Comparison of ENCODE assay signal across 23 cellular contexts in the genomic region with DNA sequence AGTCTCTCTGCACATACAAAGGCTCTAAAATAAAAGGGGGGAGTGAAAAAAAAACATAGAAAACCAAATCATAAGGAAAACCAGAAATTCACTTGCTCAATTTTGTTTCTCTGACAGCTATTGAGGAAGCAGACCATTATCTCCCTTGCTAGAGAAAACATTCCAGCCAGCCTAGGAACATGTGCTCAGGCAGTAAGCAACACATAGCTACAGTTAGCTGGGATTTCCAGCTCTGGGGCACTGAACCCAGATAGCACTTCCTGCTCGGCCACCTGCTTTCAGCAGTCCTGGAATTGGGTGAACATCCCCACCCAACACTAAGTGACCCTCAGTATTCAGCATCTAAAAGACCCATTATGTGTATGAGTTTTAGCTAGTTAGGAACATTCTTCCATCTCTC.
DNase-seq lines count a peak whose midpoint lies in the region; ATAC-seq, FAIRE-seq and TF ChIP-seq lines count a peak whose summit lies in the region.
"Had no signal": no experiment of that assay in that cellular context is flagged by ENCODE, and none has a peak within 500 bp of the region (broad histone marks: within the 10 kb centered on the region; RNA-seq: fewer than 3 reads in every experiment).

No MANE protein-coding gene starts in this region.

- in situ Hi-C loops in IMR-90 (cut with MboI; ENCODE audit: low sequenced_read_pairs) = no loop called here

- H3K4me3 Mint-ChIP-seq in glutamatergic neuron (ENCODE audit: unreplicated experiment) = no peak overlapping the region
- H3K4me3 Mint-ChIP-seq in activated CD8-positive, alpha-beta memory T cell treated with anti-CD3 and anti-CD28 coated beads, Interleukin-2, amount 10 ng/mL, durations not matched to agents 7 days and 5 days = no peak overlapping the region
- H3K4me3 Mint-ChIP-seq: activated CD4-positive, alpha-beta memory T cell treated with anti-CD3 and anti-CD28 coated beads, Interleukin-2, amount 10 ng/mL, durations not matched to agents 7 days and 5 days; activated T-cell treated with anti-CD3 and anti-CD28 coated beads, Interleukin-2, amount 50 U/mL, for 72 hours; T-helper 17 cell had no signal

- no peaks in the 10 kb centered on the region for H3K9me1 ChIP-seq in IMR-90 (ENCODE audit: insufficient read depth, low read length)
- no peaks in the 10 kb centered on the region for H3K9me1 ChIP-seq in endothelial cell of umbilical vein (replicated peaks; ENCODE audit: control insufficient read depth, extremely low read depth, insufficient read depth, low read length)

- H4K91ac ChIP-seq in IMR-90 (ENCODE audit: insufficient read depth, low read depth, low read length) = no peak overlapping the region

- TF ChIP-seq RAD21 in IMR-90 (IDR thresholded peaks at IDR 0.05; ENCODE audit: low read length) = no peak

- H3K4me3 ChIP-seq in IMR-90 (ENCODE audit: insufficient read depth, low read depth, low read length) (no peak overlapping the region), endothelial cell of umbilical vein (replicated peaks in 1 of 3; ENCODE audit: insufficient read depth in 1 of 3, low read depth in 1 of 3, low read length in 3 of 3) (no peak overlapping the region)
- H3K4me3 ChIP-seq: HAP-1, ovary, thyroid gland had no signal

- no peak overlapping the region for H4K5ac ChIP-seq in IMR-90 (ENCODE audit: low read depth, low read length)

- H3K27me3 Mint-ChIP-seq in glutamatergic neuron (ENCODE audit: unreplicated experiment) = no peaks in the 10 kb centered on the region
- peaks cover 4% of the 10 kb centered on the region for H3K27me3 Mint-ChIP-seq in activated CD8-positive, alpha-beta memory T cell treated with anti-CD3 and anti-CD28 coated beads, Interleukin-2, amount 10 ng/mL, durations not matched to agents 7 days and 5 days
- H3K27me3 Mint-ChIP-seq: activated CD4-positive, alpha-beta memory T cell treated with anti-CD3 and anti-CD28 coated beads, Interleukin-2, amount 10 ng/mL, durations not matched to agents 7 days and 5 days had no signal

- POLR2A ChIA-PET in IMR-90 (lab: Charles Lee; ENCODE audit: unreplicated experiment) = no interaction called here
- POLR2A ChIA-PET in endothelial cell of umbilical vein (lab: Charles Lee) = no interaction called here

- dilution Hi-C loops in IMR-90 (cut with HindIII; ENCODE audit: low sequenced_read_pairs, unreplicated experiment) = no loop called here
- dilution Hi-C loops in endothelial cell of umbilical vein (cut with MboI; ENCODE audit: extremely low pct_ligation_motif_present, low sequenced_read_pairs) = loop anchor here (25.0 kb wide), 1 partner anchor 161 kb away; no protein-coding TSS in a partner anchor

- no TSS peak for BruUV-seq in IMR-90 (replicated peaks; lab: Mats Ljungman, UMichigan)
- BruUV-seq in endothelial cell of umbilical vein (replicated peaks; lab: Mats Ljungman, UMichigan) = no TSS peak

- H3K79me2 ChIP-seq in endothelial cell of umbilical vein (ENCODE audit: control insufficient read depth, insufficient read depth, low read length) = no peaks in the 10 kb centered on the region

- no peak overlapping the region for H3K23ac ChIP-seq in IMR-90 (ENCODE audit: low read depth, low read length)

- no peak overlapping the region for H3K27ac Mint-ChIP-seq in glutamatergic neuron (ENCODE audit: unreplicated experiment)
- no peak overlapping the region for H3K27ac Mint-ChIP-seq in activated CD8-positive, alpha-beta memory T cell treated with anti-CD3 and anti-CD28 coated beads, Interleukin-2, amount 10 ng/mL, durations not matched to agents 7 days and 5 days
- H3K27ac Mint-ChIP-seq: activated CD4-positive, alpha-beta memory T cell treated with anti-CD3 and anti-CD28 coated beads, Interleukin-2, amount 10 ng/mL, durations not matched to agents 7 days and 5 days; activated T-cell treated with anti-CD3 and anti-CD28 coated beads, Interleukin-2, amount 50 U/mL, for 72 hours; T-helper 17 cell had no signal

- H2BK15ac ChIP-seq in IMR-90 (ENCODE audit: low read depth, low read length) = no peak overlapping the region

- TF ChIP-seq CTCF in IMR-90 (conservative IDR thresholded peaks at IDR 0.05; ENCODE audit: low read depth, low read length) (no peak), endothelial cell of umbilical vein (IDR thresholded peaks at IDR 0.05; ENCODE audit: extremely low read depth in 1 of 2, insufficient read depth in 1 of 2, low read depth in 1 of 2, low read length in 2 of 2) (no peak), glutamatergic neuron (IDR thresholded peaks at IDR 0.05; ENCODE audit: partially characterized antibody, unreplicated experiment) (no peak)

- no peak overlapping the region for H2BK5ac ChIP-seq in IMR-90 (ENCODE audit: low read depth, low read length, poor library complexity, severe bottlenecking)

- no peaks in the 10 kb centered on the region for H3K79me1 ChIP-seq in IMR-90 (ENCODE audit: low read depth in 1 of 2, low read length in 2 of 2)

- no peaks in the 10 kb centered on the region for H4K20me1 ChIP-seq in IMR-90 (ENCODE audit: insufficient read depth, low read length)
- H4K20me1 ChIP-seq in endothelial cell of umbilical vein (replicated peaks; ENCODE audit: control insufficient read depth, extremely low read depth, insufficient read depth, low read length) = no peaks in the 10 kb centered on the region

- H2BK120ac ChIP-seq in IMR-90 (ENCODE audit: low read depth, low read length) = no peak overlapping the region

- H3K14ac ChIP-seq in IMR-90 (replicated peaks; ENCODE audit: low read depth, low read length) = no peak overlapping the region

- H3K9me3 ChIP-seq in IMR-90 (ENCODE audit: control insufficient read depth, insufficient read depth, low read length) (no peaks in the 10 kb centered on the region), endothelial cell of umbilical vein (replicated peaks; ENCODE audit: control insufficient read depth, insufficient read depth, low read length) (no peaks in the 10 kb centered on the region)
- H3K9me3 ChIP-seq: HAP-1, ovary, thyroid gland had no signal

- ATAC-seq in IMR-90 (ENCODE audit: low read depth) (peak; percentile 35; the same call in 1 of the 2 replicates), sciatic nerve (peak; percentile 67)
- no peak for ATAC-seq in activated CD8-positive, alpha-beta memory T cell treated with anti-CD3 and anti-CD28 coated beads, Interleukin-2, amount 10 ng/mL, durations not matched to agents 7 days and 5 days
- ATAC-seq: activated T-cell treated with anti-CD3 and anti-CD28 coated beads, Interleukin-2, amount 50 U/mL, for 72 hours; T-helper 17 cell had no signal

- DNase-seq in IMR-90 (no peak), OCI-M1 (lab: John Stamatoyannopoulos, UW) (peak; percentile 29), endothelial cell of umbilical vein (ENCODE audit: low read depth, low spot score) (peak; percentile 37), sciatic nerve (ENCODE audit: low spot score) (no peak), glutamatergic neuron (no peak), NCI-H2196 treated with DMSO at 0.1 percent for 48 hours (lab: John Stamatoyannopoulos, UW; ENCODE audit: unreplicated experiment) (no peak)
- DNase-seq in activated CD8-positive, alpha-beta memory T cell treated with anti-CD3 and anti-CD28 coated beads, Interleukin-2, amount 10 ng/mL, durations not matched to agents 7 days and 5 days = no peak
- DNase-seq: activated CD4-positive, alpha-beta memory T cell treated with anti-CD3 and anti-CD28 coated beads, Interleukin-2, amount 10 ng/mL, durations not matched to agents 7 days and 5 days; activated T-cell treated with anti-CD3 and anti-CD28 coated beads, Interleukin-2, amount 50 U/mL, for 72 hours; DMS153; effector memory CD4-positive, alpha-beta T cell; hippocampal formation; NCI-H1092; NCI-H2171 treated with DMSO at 0.1 percent for 48 hours; ovary; SHP77; small intestine; stimulated activated CD4-positive, alpha-beta T cell treated with anti-CD3 and anti-CD28 coated beads, Interleukin-4, amount 100 ng/mL, for 4 hours; stimulated activated CD8-positive, alpha-beta memory T cell treated with anti-CD3 and anti-CD28 coated beads, Interleukin-4, amount 100 ng/mL, for 48 hours; T-helper 17 cell; thyroid gland had no signal

- H3K4me1 Mint-ChIP-seq in glutamatergic neuron (ENCODE audit: low read depth, unreplicated experiment) = peaks cover 25% of the 10 kb centered on the region
- H3K4me1 Mint-ChIP-seq in activated CD8-positive, alpha-beta memory T cell treated with anti-CD3 and anti-CD28 coated beads, Interleukin-2, amount 10 ng/mL, durations not matched to agents 7 days and 5 days = no peaks in the 10 kb centered on the region
- H3K4me1 Mint-ChIP-seq: activated CD4-positive, alpha-beta memory T cell treated with anti-CD3 and anti-CD28 coated beads, Interleukin-2, amount 10 ng/mL, durations not matched to agents 7 days and 5 days had no signal

- peaks cover 4% of the 10 kb centered on the region; the same call in 1 of the 2 replicates for H3K36me3 ChIP-seq in IMR-90 (ENCODE audit: control insufficient read depth, insufficient read depth, low read length)
- peaks cover 3 to 6% of the 10 kb centered on the region in 2 experiments for H3K36me3 ChIP-seq in endothelial cell of umbilical vein (ENCODE audit: control insufficient read depth in 2 of 2, extremely low read depth in 1 of 2, insufficient read depth in 2 of 2, low read length in 2 of 2)
- H3K36me3 ChIP-seq: HAP-1, ovary, thyroid gland had no signal

- H3K18ac ChIP-seq in IMR-90 (ENCODE audit: low read depth, low read length) = no peak overlapping the region

- no peak overlapping the region for H2BK20ac ChIP-seq in IMR-90 (ENCODE audit: low read depth, low read length)

- no peaks in the 10 kb centered on the region for H3K9me3 Mint-ChIP-seq in glutamatergic neuron (ENCODE audit: unreplicated experiment)
- H3K9me3 Mint-ChIP-seq in activated CD8-positive, alpha-beta memory T cell treated with anti-CD3 and anti-CD28 coated beads, Interleukin-2, amount 10 ng/mL, durations not matched to agents 7 days and 5 days (ENCODE audit: low read depth) = no peaks in the 10 kb centered on the region
- H3K9me3 Mint-ChIP-seq: activated CD4-positive, alpha-beta memory T cell treated with anti-CD3 and anti-CD28 coated beads, Interleukin-2, amount 10 ng/mL, durations not matched to agents 7 days and 5 days; activated T-cell treated with anti-CD3 and anti-CD28 coated beads, Interleukin-2, amount 50 U/mL, for 72 hours had no signal

- CTCF ChIA-PET in IMR-90 (lab: Yijun Ruan, JAX) (interaction anchor here (0.6 to 1.0 kb wide), 2 partner anchors 10 to 17 kb away, joined by 3 to 4 read pairs; no protein-coding TSS in a partner anchor), endothelial cell of umbilical vein (lab: Charles Lee) (no interaction called here)
- CTCF ChIA-PET in activated CD8-positive, alpha-beta memory T cell treated with anti-CD3 and anti-CD28 coated beads, Interleukin-2, amount 10 ng/mL, durations not matched to agents 7 days and 5 days (lab: Charles Lee) = no interaction called here

- no peak for TF ChIP-seq POLR2A in IMR-90 (IDR thresholded peaks at IDR 0.05; ENCODE audit: low read depth, low read length)
- no peak for TF ChIP-seq POLR2A in endothelial cell of umbilical vein (IDR thresholded peaks at IDR 0.05; ENCODE audit: low read depth, low read length)

- H3K56ac ChIP-seq in IMR-90 (ENCODE audit: extremely low read depth, insufficient read depth, low read length) = no peak overlapping the region

- no peak overlapping the region for H3K4ac ChIP-seq in IMR-90 (ENCODE audit: low read depth, low read length)

- no peak overlapping the region for H4K8ac ChIP-seq in IMR-90 (ENCODE audit: low read depth in 2 of 2, low read length in 2 of 2)

- H3K4me2 ChIP-seq in IMR-90 (ENCODE audit: low read depth, low read length) (no peak overlapping the region), endothelial cell of umbilical vein (ENCODE audit: insufficient read depth, low read length) (no peak overlapping the region)

- no CpG with 5 or more reads among the region's 1 CpG for WGBS in IMR-90 (ENCODE audit: extremely low coverage in 2 of 2, insufficient read length in 1 of 2), 2 experiments

- no peaks in the 10 kb centered on the region for H3K36me3 Mint-ChIP-seq in glutamatergic neuron (ENCODE audit: unreplicated experiment)
- no peaks in the 10 kb centered on the region for H3K36me3 Mint-ChIP-seq in activated CD8-positive, alpha-beta memory T cell treated with anti-CD3 and anti-CD28 coated beads, Interleukin-2, amount 10 ng/mL, durations not matched to agents 7 days and 5 days

- H3K27ac ChIP-seq in IMR-90 (ENCODE audit: insufficient read depth, low read length) = no peak overlapping the region
- H3K27ac ChIP-seq in endothelial cell of umbilical vein (ENCODE audit: insufficient read depth, low read depth, low read length) = no peak overlapping the region
- H3K27ac ChIP-seq: ovary, thyroid gland had no signal

- H3K9ac ChIP-seq in IMR-90 (ENCODE audit: low read depth, low read length) (no peak overlapping the region), endothelial cell of umbilical vein (replicated peaks; ENCODE audit: extremely low read depth, insufficient read depth, low read length) (no peak overlapping the region)

- no peak for FAIRE-seq in endothelial cell of umbilical vein (lab: Jason Lieb, UNC)
- FAIRE-seq: bronchial epithelial cell, small intestine had no signal

- intact Hi-C loops in IMR-90 (cut with micrococcal nuclease) (loop anchor here (5.0 kb wide), 2 partner anchors 96 to 151 kb away; no protein-coding TSS in a partner anchor), endothelial cell of umbilical vein (cut with micrococcal nuclease) (no loop called here), sciatic nerve (cut with DNase I) (no loop called here)

- H2AK5ac ChIP-seq in IMR-90 (ENCODE audit: low read depth, low read length) = no peak overlapping the region

- H2AFZ ChIP-seq in IMR-90 (replicated peaks; ENCODE audit: low read length, poor library complexity) (no peak overlapping the region), endothelial cell of umbilical vein (ENCODE audit: low read depth, low read length) (no peak overlapping the region)

- H2AK9ac ChIP-seq in IMR-90 (replicated peaks; ENCODE audit: low read depth, low read length, poor library complexity) = no peak overlapping the region

- H3K27me3 ChIP-seq in IMR-90 (ENCODE audit: control insufficient read depth, insufficient read depth, low read length) (no peaks in the 10 kb centered on the region), endothelial cell of umbilical vein (ENCODE audit: control insufficient read depth in 2 of 2, insufficient read depth in 2 of 2, low read length in 2 of 2) (no peaks in the 10 kb centered on the region)
- H3K27me3 ChIP-seq: ovary, thyroid gland had no signal

- no peaks in the 10 kb centered on the region; the same call in 1 of the 2 replicates for H3K4me1 ChIP-seq in IMR-90 (ENCODE audit: control insufficient read depth, insufficient read depth, low read length)
- no peaks in the 10 kb centered on the region for H3K4me1 ChIP-seq in endothelial cell of umbilical vein (ENCODE audit: control insufficient read depth, extremely low read depth, insufficient read depth, low read length)

Comparison
In these comparisons a context has a peak if more than half of its experiments do, and no peak if none do; other contexts are left out.
1. DNase-seq: peak in OCI-M1 (single experiment) and endothelial cell of umbilical vein (single experiment); none in IMR-90 (single experiment), sciatic nerve (single experiment), glutamatergic neuron (single experiment), NCI-H2196 treated with DMSO at 0.1 percent for 48 hours (single experiment) and activated CD8-positive, alpha-beta memory T cell treated with anti-CD3 and anti-CD28 coated beads, Interleukin-2, amount 10 ng/mL, durations not matched to agents 7 days and 5 days (single experiment).